8 cellular contexts compared by ENCODE assay signal in the genomic region with DNA sequence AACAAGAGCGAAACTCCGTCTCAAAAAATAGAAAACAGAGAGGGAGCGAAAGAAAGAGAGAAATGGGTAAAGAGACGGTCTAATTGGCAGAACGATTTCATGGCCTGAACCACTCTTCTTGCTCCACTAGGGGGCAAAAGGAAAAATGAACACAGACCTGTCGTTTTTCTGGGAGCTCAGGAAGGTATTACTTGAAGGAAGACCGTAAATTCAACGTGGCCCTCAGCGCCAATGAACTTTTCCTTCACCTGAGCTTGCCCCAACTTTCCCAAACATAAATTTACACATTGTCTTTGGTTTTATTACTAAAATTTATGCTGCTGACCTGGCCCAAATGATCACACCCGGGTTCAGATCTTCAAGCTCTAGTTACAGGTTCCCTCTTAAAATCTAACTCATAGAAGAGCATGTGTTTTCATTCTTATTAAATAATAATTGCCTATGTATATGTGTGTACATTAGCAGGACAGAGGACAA.
A peak's percentile ranks its signal among the peaks of the same experiment; 100 is the strongest.
DNase-seq lines count a peak whose midpoint lies in the region; ATAC-seq lines count a peak whose summit lies in the region.

No MANE protein-coding gene starts in this region.

- in situ Hi-C loops in T47D (cut with HindIII; ENCODE audit: low pct_unique_long_range_greater_than_20kb, low sequenced_read_pairs): no loop called here

- H3K4me1 Mint-ChIP-seq in T-cell: peaks cover 5 to 15% (median 12%) of the 10 kb centered on the region in 3 donors

- POLR2A ChIA-PET in T-cell (lab: Charles Lee): no interaction called here

- H3K36me3 Mint-ChIP-seq in T-cell: no peaks in the 10 kb centered on the region

- ATAC-seq in GM19452 (IDR thresholded peaks at IDR 0.05; ENCODE audit: unreplicated experiment) (no peak), T-cell (replicated peaks in 1 of 4) (no peak), HG03159 (IDR thresholded peaks at IDR 0.05; ENCODE audit: unreplicated experiment) (no peak)

- peaks cover 5 to 7% of the 10 kb centered on the region in 2 donors for H3K27me3 Mint-ChIP-seq in T-cell

- CTCF ChIA-PET in T-cell (lab: Charles Lee): interaction anchor here (0.7 to 1.0 kb wide), 3 partner anchors 98 to 1074 kb away, joined by 3 read pairs; no protein-coding TSS in a partner anchor

- H3K9me3 Mint-ChIP-seq in T-cell: no peaks in the 10 kb centered on the region

- no peak overlapping the region for H3K4me3 Mint-ChIP-seq in T-cell

- peak; percentile 70 for DNase-seq in SIG-M5 treated with dmso at 0.1 percent for 504 hours (lab: John Stamatoyannopoulos, UW; ENCODE audit: unreplicated experiment)
- DNase-seq in SIG-M5 (lab: John Stamatoyannopoulos, UW): no peak
- DNase-seq in NAMALWA (ENCODE audit: low spot score): peak; percentile 54
- DNase-seq in T47D (ENCODE audit: low read depth in 1 of 2, low spot score in 1 of 2): peak; percentile 72 to 82
- peak; percentile 58 to 67 for DNase-seq in lung microvascular endothelial cell (ENCODE audit: low read depth in 2 of 2)
- no peak for DNase-seq in T-cell

- no peak overlapping the region for H3K27ac Mint-ChIP-seq in T-cell

Comparison
In these comparisons a context has a peak if more than half of its experiments do, and no peak if none do; other contexts are left out.
1. DNase-seq: peak in SIG-M5 treated with dmso at 0.1 percent for 504 hours (single experiment), NAMALWA (single experiment), T47D (2 of 2) and lung microvascular endothelial cell (2 of 2); none in SIG-M5 (single experiment) and T-cell (0 of 34).